In the genomic region with DNA sequence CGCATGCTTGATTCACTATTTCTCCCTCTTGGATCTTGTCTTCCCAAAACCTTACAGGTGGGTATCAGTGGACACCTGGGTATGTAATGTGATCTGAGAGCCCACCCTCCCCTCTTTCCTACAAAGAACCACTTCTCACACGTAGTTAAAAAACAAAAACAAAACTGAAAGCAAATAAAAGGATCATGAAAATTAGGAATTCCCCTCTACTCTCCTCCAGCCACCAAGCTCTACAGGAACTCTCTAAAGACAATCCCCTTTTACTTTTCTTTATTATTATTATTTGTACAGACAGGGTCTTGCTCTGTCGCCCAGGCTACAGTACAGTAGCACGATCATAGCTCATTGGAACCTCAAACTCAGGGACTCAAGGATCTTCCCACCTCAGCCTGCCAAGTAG, we compare ENCODE assay signal across 10 cellular contexts. TPM values are rescaled to one million over a fixed set of nuclear protein-coding genes. Genes with fewer than 3 reads are reported as not detected.
DNase-seq lines count a peak whose midpoint lies in the region; ATAC-seq and TF ChIP-seq lines count a peak whose summit lies in the region.
"Had no signal": no experiment of that assay in that cellular context is flagged by ENCODE, and none has a peak within 500 bp of the region (broad histone marks: within the 10 kb centered on the region; RNA-seq: fewer than 3 reads in every experiment).

No MANE protein-coding gene starts in this region.

- intact Hi-C loops in activated B cell treated with CpG ODN at 0.5 μM for 24 hours (cut with micrococcal nuclease), result no loop called here

- H3K9me3 Mint-ChIP-seq in activated T-cell treated with anti-CD3 and anti-CD28 coated beads, Interleukin-2, amount 50 U/mL, for 4 hours, result no peaks in the 10 kb centered on the region
- no peaks in the 10 kb centered on the region for H3K9me3 Mint-ChIP-seq in activated B cell treated with CpG ODN at 0.5 μM for 24 hours
- H3K9me3 Mint-ChIP-seq in stimulated activated naive B cell treated with anti-CD40 and anti-IgM and Interleukin-4, amounts not matched to agents 10 μg/mL and 1 μg/mL and 100 μg/mL, for 72 hours, result no peaks in the 10 kb centered on the region

- H3K27me3 Mint-ChIP-seq in activated T-cell treated with anti-CD3 and anti-CD28 coated beads, Interleukin-2, amount 50 U/mL, for 4 hours (ENCODE audit: low read depth), result no peaks in the 10 kb centered on the region
- H3K27me3 Mint-ChIP-seq in activated B cell treated with CpG ODN at 0.5 μM for 24 hours, result no peaks in the 10 kb centered on the region
- no peaks in the 10 kb centered on the region for H3K27me3 Mint-ChIP-seq in stimulated activated naive B cell treated with anti-CD40 and anti-IgM and Interleukin-4, amounts not matched to agents 10 μg/mL and 1 μg/mL and 100 μg/mL, for 72 hours

- H3K27ac Mint-ChIP-seq in activated B cell treated with CpG ODN at 0.5 μM for 24 hours, result peak overlapping the region; percentile 38
- peak overlapping the region; percentile 10 for H3K27ac Mint-ChIP-seq in stimulated activated naive B cell treated with anti-CD40 and anti-IgM and Interleukin-4, amounts not matched to agents 10 μg/mL and 1 μg/mL and 100 μg/mL, for 72 hours

- peak; percentile 41 to 47 for ATAC-seq in activated T-cell treated with anti-CD3 and anti-CD28 coated beads, Interleukin-2, amount 50 U/mL, for 4 hours
- ATAC-seq in HG02852 (IDR thresholded peaks at IDR 0.05; ENCODE audit: unreplicated experiment) (peak; percentile 66), activated B cell treated with CpG ODN at 0.5 μM for 24 hours (ENCODE audit: low read depth) (peak; percentile 70)
- ATAC-seq in stimulated activated naive B cell treated with anti-CD40 and anti-IgM and Interleukin-4, amounts not matched to agents 10 μg/mL and 1 μg/mL and 100 μg/mL, for 72 hours (replicated peaks), result peak; percentile 63 to 75

- peaks cover 46% of the 10 kb centered on the region for H3K4me1 Mint-ChIP-seq in activated T-cell treated with anti-CD3 and anti-CD28 coated beads, Interleukin-2, amount 50 U/mL, for 4 hours (ENCODE audit: low read depth)
- H3K4me1 Mint-ChIP-seq in activated B cell treated with CpG ODN at 0.5 μM for 24 hours, result peaks cover 11% of the 10 kb centered on the region
- peaks cover 9 to 15% of the 10 kb centered on the region in 2 donors for H3K4me1 Mint-ChIP-seq in stimulated activated naive B cell treated with anti-CD40 and anti-IgM and Interleukin-4, amounts not matched to agents 10 μg/mL and 1 μg/mL and 100 μg/mL, for 72 hours

- H3K36me3 ChIP-seq in Peyer's patch, result no peaks in the 10 kb centered on the region

- H3K36me3 Mint-ChIP-seq in activated T-cell treated with anti-CD3 and anti-CD28 coated beads, Interleukin-2, amount 50 U/mL, for 4 hours (ENCODE audit: insufficient read depth), result peaks cover 2% of the 10 kb centered on the region
- no peaks in the 10 kb centered on the region for H3K36me3 Mint-ChIP-seq in activated B cell treated with CpG ODN at 0.5 μM for 24 hours (ENCODE audit: low read depth)
- no peaks in the 10 kb centered on the region for H3K36me3 Mint-ChIP-seq in stimulated activated naive B cell treated with anti-CD40 and anti-IgM and Interleukin-4, amounts not matched to agents 10 μg/mL and 1 μg/mL and 100 μg/mL, for 72 hours

- no peaks in the 10 kb centered on the region for H3K9me3 ChIP-seq in Peyer's patch

- no peaks in the 10 kb centered on the region for H3K27me3 ChIP-seq in Peyer's patch

- TF ChIP-seq CTCF in activated B cell treated with CpG ODN at 0.5 μM for 24 hours (IDR thresholded peaks at IDR 0.05), result no peak
- TF ChIP-seq CTCF in Peyer's patch (IDR thresholded peaks at IDR 0.05), result no peak

- DNase-seq in activated T-cell treated with anti-CD3 and anti-CD28 coated beads, Interleukin-2, amount 50 U/mL, for 4 hours, result no peak
- DNase-seq in activated T-cell treated with anti-CD3 and anti-CD28 coated beads, Interleukin-2, amount 50 U/mL, for 1 hour, result no peak
- DNase-seq in activated B cell treated with CpG ODN at 0.5 μM for 24 hours (no peak), Peyer's patch (no peak), NAMALWA (ENCODE audit: low spot score) (no peak)
- DNase-seq in stimulated activated naive B cell treated with anti-CD40 and anti-IgM and Interleukin-4, amounts not matched to agents 10 μg/mL and 1 μg/mL and 100 μg/mL, for 72 hours, result no peak
- DNase-seq in activated CD4-positive, alpha-beta T cell treated with anti-CD3 and anti-CD28 coated beads, Interleukin-2, amount 50 U/mL, for 4 hours, result no peak
- DNase-seq: erythroblast had no signal

- H3K4me1 ChIP-seq in Peyer's patch, result no peaks in the 10 kb centered on the region

- no peak overlapping the region for H3K27ac ChIP-seq in Peyer's patch
- H3K27ac ChIP-seq: HL-60 had no signal

- CTCF ChIA-PET in activated B cell treated with CpG ODN at 0.5 μM for 24 hours (lab: Charles Lee), result interaction anchor here (0.6 to 0.9 kb wide), 2 partner anchors 15 to 36 kb away, joined by 3 read pairs; no protein-coding TSS in a partner anchor

- H3K4me3 ChIP-seq in Peyer's patch, result no peak overlapping the region

- POLR2A ChIA-PET in activated B cell treated with CpG ODN at 0.5 μM for 24 hours (lab: Charles Lee), result no interaction called here

- peak overlapping the region; percentile 67 for H3K4me3 Mint-ChIP-seq in activated T-cell treated with anti-CD3 and anti-CD28 coated beads, Interleukin-2, amount 50 U/mL, for 4 hours
- H3K4me3 Mint-ChIP-seq in activated B cell treated with CpG ODN at 0.5 μM for 24 hours, result peak overlapping the region; percentile 66
- H3K4me3 Mint-ChIP-seq in stimulated activated naive B cell treated with anti-CD40 and anti-IgM and Interleukin-4, amounts not matched to agents 10 μg/mL and 1 μg/mL and 100 μg/mL, for 72 hours, result peak overlapping the region; percentile 64 to 71

- no peak for TF ChIP-seq POLR2A in Peyer's patch (IDR thresholded peaks at IDR 0.05)

RNA-seq across cellular contexts. Expression of a gene that starts 40.8 kb away (rescaled TPM):
- 10 to 100 TPM; 11.0 to 16.6 (median 11.4) TPM for total RNA-seq in activated T-cell treated with anti-CD3 and anti-CD28 coated beads, Interleukin-2, amount 50 U/mL, for 4 hours
- total RNA-seq in activated B cell treated with CpG ODN at 0.5 μM for 24 hours (2.5 and 2.7 TPM in 2 replicates), Peyer's patch (10 to 100 TPM; 13.1 to 25.5 (median 19.4) TPM)

RNA-seq across cellular contexts. Expression of a gene that starts 53.6 kb away (rescaled TPM):
- total RNA-seq in activated T-cell treated with anti-CD3 and anti-CD28 coated beads, Interleukin-2, amount 50 U/mL, for 4 hours, result 10 to 100 TPM; 46.0 to 71.7 (median 69.5) TPM
- total RNA-seq in activated B cell treated with CpG ODN at 0.5 μM for 24 hours (15.1 and 16.5 TPM in 2 replicates), Peyer's patch (10 to 100 TPM in 1 of 4 donors, 1 to 10 TPM in 3; 5.0 to 18.2 (median 5.9) TPM)
